Comparison of ENCODE assay signal across 1 cellular context in the genomic region with DNA sequence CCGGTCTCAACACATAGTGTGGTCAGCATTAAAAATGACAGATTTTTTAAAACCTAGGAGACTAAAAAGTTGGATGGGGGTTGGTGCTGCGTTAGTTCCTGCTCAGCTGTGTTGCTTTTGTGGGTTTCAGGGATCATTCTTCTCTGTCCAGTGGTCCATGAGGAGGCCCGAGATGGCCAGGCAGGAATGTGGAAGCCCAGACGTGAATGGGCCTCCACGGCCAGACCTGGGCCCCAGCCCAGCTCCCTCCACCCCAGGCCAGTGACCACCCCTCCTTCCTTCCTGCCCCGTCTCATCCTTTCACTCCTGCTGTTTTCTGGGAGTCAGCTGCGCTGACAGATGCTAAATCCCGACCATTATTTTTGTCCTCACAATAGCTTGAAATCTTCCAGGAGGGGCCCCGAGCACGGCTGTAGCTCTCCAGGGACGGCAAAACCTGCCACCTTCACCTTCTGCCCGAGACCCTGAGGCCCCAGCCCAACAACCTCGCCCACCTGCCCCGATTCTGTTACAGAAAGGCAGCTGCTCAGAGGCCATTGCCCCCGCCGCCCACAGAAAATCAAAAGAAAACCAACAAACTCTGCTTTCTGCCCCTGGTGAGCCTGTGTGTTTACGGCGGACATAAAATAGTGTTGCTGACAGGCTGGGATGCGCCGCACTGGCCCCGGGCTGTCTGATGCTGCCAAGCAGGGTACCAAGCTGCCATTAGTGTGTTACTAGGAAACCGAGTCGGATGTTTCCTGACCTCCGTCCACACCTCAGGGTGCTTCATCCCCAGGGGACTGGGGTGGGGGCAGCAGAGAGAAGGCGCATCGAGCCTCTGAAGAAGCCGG.
TF ChIP-seq lines count a peak whose summit lies in the region.

No MANE protein-coding gene starts in this region.

TF ChIP-seq in GM23338, 12 proteins besides CTCF, POLR2A, EP300 and RAD21 (continued from another document):
- TF ChIP-seq, protein P1, sequence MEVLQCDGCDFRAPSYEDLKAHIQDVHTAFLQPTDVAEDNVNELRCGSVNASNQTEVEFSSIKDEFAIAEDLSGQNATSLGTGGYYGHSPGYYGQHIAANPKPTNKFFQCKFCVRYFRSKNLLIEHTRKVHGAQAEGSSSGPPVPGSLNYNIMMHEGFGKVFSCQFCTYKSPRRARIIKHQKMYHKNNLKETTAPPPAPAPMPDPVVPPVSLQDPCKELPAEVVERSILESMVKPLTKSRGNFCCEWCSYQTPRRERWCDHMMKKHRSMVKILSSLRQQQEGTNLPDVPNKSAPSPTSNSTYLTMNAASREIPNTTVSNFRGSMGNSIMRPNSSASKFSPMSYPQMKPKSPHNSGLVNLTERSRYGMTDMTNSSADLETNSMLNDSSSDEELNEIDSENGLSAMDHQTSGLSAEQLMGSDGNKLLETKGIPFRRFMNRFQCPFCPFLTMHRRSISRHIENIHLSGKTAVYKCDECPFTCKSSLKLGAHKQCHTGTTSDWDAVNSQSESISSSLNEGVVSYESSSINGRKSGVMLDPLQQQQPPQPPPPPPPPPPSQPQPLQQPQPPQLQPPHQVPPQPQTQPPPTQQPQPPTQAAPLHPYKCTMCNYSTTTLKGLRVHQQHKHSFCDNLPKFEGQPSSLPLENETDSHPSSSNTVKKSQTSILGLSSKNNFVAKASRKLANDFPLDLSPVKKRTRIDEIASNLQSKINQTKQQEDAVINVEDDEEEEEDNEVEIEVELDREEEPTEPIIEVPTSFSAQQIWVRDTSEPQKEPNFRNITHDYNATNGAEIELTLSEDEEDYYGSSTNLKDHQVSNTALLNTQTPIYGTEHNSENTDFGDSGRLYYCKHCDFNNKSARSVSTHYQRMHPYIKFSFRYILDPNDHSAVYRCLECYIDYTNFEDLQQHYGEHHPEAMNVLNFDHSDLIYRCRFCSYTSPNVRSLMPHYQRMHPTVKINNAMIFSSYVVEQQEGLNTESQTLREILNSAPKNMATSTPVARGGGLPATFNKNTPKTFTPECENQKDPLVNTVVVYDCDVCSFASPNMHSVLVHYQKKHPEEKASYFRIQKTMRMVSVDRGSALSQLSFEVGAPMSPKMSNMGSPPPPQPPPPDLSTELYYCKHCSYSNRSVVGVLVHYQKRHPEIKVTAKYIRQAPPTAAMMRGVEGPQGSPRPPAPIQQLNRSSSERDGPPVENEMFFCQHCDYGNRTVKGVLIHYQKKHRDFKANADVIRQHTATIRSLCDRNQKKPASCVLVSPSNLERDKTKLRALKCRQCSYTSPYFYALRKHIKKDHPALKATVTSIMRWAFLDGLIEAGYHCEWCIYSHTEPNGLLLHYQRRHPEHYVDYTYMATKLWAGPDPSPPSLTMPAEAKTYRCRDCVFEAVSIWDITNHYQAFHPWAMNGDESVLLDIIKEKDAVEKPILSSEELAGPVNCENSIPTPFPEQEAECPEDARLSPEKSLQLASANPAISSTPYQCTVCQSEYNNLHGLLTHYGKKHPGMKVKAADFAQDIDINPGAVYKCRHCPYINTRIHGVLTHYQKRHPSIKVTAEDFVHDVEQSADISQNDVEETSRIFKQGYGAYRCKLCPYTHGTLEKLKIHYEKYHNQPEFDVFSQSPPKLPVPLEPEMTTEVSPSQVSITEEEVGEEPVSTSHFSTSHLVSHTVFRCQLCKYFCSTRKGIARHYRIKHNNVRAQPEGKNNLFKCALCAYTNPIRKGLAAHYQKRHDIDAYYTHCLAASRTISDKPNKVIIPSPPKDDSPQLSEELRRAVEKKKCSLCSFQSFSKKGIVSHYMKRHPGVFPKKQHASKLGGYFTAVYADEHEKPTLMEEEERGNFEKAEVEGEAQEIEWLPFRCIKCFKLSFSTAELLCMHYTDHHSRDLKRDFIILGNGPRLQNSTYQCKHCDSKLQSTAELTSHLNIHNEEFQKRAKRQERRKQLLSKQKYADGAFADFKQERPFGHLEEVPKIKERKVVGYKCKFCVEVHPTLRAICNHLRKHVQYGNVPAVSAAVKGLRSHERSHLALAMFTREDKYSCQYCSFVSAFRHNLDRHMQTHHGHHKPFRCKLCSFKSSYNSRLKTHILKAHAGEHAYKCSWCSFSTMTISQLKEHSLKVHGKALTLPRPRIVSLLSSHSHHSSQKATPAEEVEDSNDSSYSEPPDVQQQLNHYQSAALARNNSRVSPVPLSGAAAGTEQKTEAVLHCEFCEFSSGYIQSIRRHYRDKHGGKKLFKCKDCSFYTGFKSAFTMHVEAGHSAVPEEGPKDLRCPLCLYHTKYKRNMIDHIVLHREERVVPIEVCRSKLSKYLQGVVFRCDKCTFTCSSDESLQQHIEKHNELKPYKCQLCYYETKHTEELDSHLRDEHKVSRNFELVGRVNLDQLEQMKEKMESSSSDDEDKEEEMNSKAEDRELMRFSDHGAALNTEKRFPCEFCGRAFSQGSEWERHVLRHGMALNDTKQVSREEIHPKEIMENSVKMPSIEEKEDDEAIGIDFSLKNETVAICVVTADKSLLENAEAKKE (CRISPR knock-in tag; IDR thresholded peaks at IDR 0.05) = no peak
- no peak for TF ChIP-seq ZNF331 (CRISPR knock-in tag; IDR thresholded peaks at IDR 0.05; ENCODE audit: low read depth)
- no peak for TF ChIP-seq STAT1 (IDR thresholded peaks at IDR 0.05; ENCODE audit: unreplicated experiment)
- TF ChIP-seq, protein P2, sequence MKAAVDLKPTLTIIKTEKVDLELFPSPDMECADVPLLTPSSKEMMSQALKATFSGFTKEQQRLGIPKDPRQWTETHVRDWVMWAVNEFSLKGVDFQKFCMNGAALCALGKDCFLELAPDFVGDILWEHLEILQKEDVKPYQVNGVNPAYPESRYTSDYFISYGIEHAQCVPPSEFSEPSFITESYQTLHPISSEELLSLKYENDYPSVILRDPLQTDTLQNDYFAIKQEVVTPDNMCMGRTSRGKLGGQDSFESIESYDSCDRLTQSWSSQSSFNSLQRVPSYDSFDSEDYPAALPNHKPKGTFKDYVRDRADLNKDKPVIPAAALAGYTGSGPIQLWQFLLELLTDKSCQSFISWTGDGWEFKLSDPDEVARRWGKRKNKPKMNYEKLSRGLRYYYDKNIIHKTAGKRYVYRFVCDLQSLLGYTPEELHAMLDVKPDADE (IDR thresholded peaks at IDR 0.05) = no peak
- TF ChIP-seq EZH2 (IDR thresholded peaks at IDR 0.05; ENCODE audit: low read depth, unreplicated experiment) = no peak
- no peak for TF ChIP-seq JUNB (IDR thresholded peaks at IDR 0.05; ENCODE audit: unreplicated experiment)
- TF ChIP-seq ZNF114 (CRISPR knock-in tag; IDR thresholded peaks at IDR 0.05) = no peak
- no peak for TF ChIP-seq CREB1 (CRISPR knock-in tag; IDR thresholded peaks at IDR 0.05; ENCODE audit: low read depth)
